ENCODE assay signal across 8 cellular contexts in the genomic region with DNA sequence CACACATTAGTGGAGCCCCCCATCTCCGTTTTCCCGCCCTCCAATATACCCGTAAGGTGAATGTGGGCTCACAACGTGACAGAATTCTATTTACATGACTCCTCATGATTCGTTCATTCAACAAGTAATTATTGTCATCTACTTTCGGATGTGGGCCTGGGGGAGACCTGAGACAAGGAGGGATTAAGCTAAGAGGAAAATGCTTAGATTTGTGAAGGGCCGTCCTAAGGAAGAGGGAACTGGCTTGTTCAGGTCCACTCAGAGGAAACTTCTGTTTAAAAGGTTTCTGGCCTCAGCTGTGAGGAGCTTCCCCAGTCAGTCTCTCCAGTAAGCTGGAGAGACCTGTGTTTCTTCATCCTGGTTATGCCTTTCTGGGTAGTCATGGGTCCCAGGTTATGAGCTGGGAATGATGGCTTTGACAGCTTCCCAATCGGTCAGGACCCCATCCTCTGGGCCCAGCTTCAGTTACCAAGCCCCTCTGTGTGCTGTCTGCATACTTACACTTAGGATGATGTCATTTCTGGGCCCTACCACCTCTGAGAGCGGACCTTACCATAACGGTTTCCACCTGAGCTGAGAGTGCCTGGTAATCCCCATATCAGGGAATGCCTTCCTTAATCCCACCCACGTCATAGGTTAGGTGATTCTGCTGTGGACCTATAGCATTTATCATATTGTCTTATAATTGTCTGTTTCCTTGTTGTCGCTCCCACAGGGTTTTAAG. TPM values are rescaled to one million over a fixed set of nuclear protein-coding genes. Genes with fewer than 3 reads are reported as not detected.
DNase-seq lines count a peak whose midpoint lies in the region; ATAC-seq and TF ChIP-seq lines count a peak whose summit lies in the region.

No MANE protein-coding gene starts in this region.

- H3K4me3 ChIP-seq in WERI-Rb-1 (ENCODE audit: low read depth, low read length) (peak overlapping the region; percentile 39), iPS-15b (ENCODE audit: low read depth, low read length) (peak overlapping the region; percentile 66), suprapubic skin (peak overlapping the region; percentile 80)

- peaks cover 7% of the 10 kb centered on the region for H3K36me3 Mint-ChIP-seq in activated T-cell treated with anti-CD3 and anti-CD28 coated beads, Interleukin-2, amount 50 U/mL, for 4 hours (ENCODE audit: insufficient read depth)

- H3K9me3 ChIP-seq in WERI-Rb-1 (ENCODE audit: severe bottlenecking) (no peaks in the 10 kb centered on the region), iPS-15b (ENCODE audit: control insufficient read depth, insufficient read depth, low read length) (no peaks in the 10 kb centered on the region), suprapubic skin (no peaks in the 10 kb centered on the region)

- H3K27ac ChIP-seq in WERI-Rb-1 (peak overlapping the region; percentile 78), suprapubic skin (no peak overlapping the region)

- WGBS in suprapubic skin, result 70% methylated on average over 12 of the region's 12 CpGs

- H3K4me1 ChIP-seq in iPS-15b (ENCODE audit: control insufficient read depth, insufficient read depth, low read length), result peaks cover 7% of the 10 kb centered on the region
- H3K4me1 ChIP-seq in suprapubic skin, result peaks cover 23% of the 10 kb centered on the region

- H3K9me3 Mint-ChIP-seq in activated T-cell treated with anti-CD3 and anti-CD28 coated beads, Interleukin-2, amount 50 U/mL, for 4 hours, result no peaks in the 10 kb centered on the region

- H3K27me3 Mint-ChIP-seq in activated T-cell treated with anti-CD3 and anti-CD28 coated beads, Interleukin-2, amount 50 U/mL, for 4 hours (ENCODE audit: low read depth), result no peaks in the 10 kb centered on the region

- H3K9ac ChIP-seq in iPS-15b (ENCODE audit: low read depth, low read length), result no peak overlapping the region

- no peak for TF ChIP-seq CTCF in WERI-Rb-1 (IDR thresholded peaks at IDR 0.05; ENCODE audit: low read depth, low read length)
- TF ChIP-seq CTCF in suprapubic skin (IDR thresholded peaks at IDR 0.05), result no peak

- no peak for DNase-seq in activated T-cell treated with anti-CD3 and anti-CD28 coated beads, Interleukin-2, amount 50 U/mL, for 4 hours
- DNase-seq in activated T-cell treated with anti-CD3 and anti-CD28 coated beads, Interleukin-2, amount 50 U/mL, for 48 hours, result no peak
- peak; percentile 27 for DNase-seq in WERI-Rb-1
- DNase-seq in suprapubic skin (ENCODE audit: low spot score in 2 of 2), result no peak
- no peak for DNase-seq in 8988T
- no peak for DNase-seq in NCI-H1436 (lab: John Stamatoyannopoulos, UW)
- no peak for DNase-seq in NK-92 treated with Interleukin-12 subunit alpha and Interleukin-12 subunit beta, amount 100 ng/mL, for 24 hours (lab: John Stamatoyannopoulos, UW)

- TF ChIP-seq EP300 in suprapubic skin (IDR thresholded peaks at IDR 0.05), result no peak

- ATAC-seq in activated T-cell treated with anti-CD3 and anti-CD28 coated beads, Interleukin-2, amount 50 U/mL, for 4 hours, result no peak

- H3K27me3 ChIP-seq in WERI-Rb-1 (ENCODE audit: insufficient read depth, low read depth, severe bottlenecking), result no peaks in the 10 kb centered on the region
- no peaks in the 10 kb centered on the region for H3K27me3 ChIP-seq in iPS-15b (ENCODE audit: control insufficient read depth, insufficient read depth, low read length)
- H3K27me3 ChIP-seq in suprapubic skin, result no peaks in the 10 kb centered on the region

- H3K4me1 Mint-ChIP-seq in activated T-cell treated with anti-CD3 and anti-CD28 coated beads, Interleukin-2, amount 50 U/mL, for 4 hours (ENCODE audit: low read depth), result peaks cover 32% of the 10 kb centered on the region

- TF ChIP-seq POLR2A in suprapubic skin (IDR thresholded peaks at IDR 0.05), result no peak

- no peaks in the 10 kb centered on the region for H3K36me3 ChIP-seq in WERI-Rb-1
- H3K36me3 ChIP-seq in iPS-15b (ENCODE audit: control insufficient read depth, insufficient read depth, low read length), result no peaks in the 10 kb centered on the region
- no peaks in the 10 kb centered on the region for H3K36me3 ChIP-seq in suprapubic skin

- H3K4me3 Mint-ChIP-seq in activated T-cell treated with anti-CD3 and anti-CD28 coated beads, Interleukin-2, amount 50 U/mL, for 4 hours, result peak overlapping the region; percentile 91

RNA-seq across cellular contexts. Expression of a gene that starts 0.7 kb away (rescaled TPM):
- total RNA-seq in activated T-cell treated with anti-CD3 and anti-CD28 coated beads, Interleukin-2, amount 50 U/mL, for 4 hours, result 10 to 100 TPM; 66.8 to 70.8 (median 70.3) TPM
- 10 to 100 TPM; 23.3 to 33.4 (median 31.0) TPM for total RNA-seq in suprapubic skin

RNA-seq across cellular contexts. Expression of a gene that starts 49.3 kb away (rescaled TPM):
- total RNA-seq in activated T-cell treated with anti-CD3 and anti-CD28 coated beads, Interleukin-2, amount 50 U/mL, for 4 hours, result 100 to 1,000 TPM; 130 to 140 (median 139) TPM
- 100 to 1,000 TPM in 2 of 4 donors, 10 to 100 TPM in 2; 79.4 to 124 (median 99.5) TPM for total RNA-seq in suprapubic skin
